In genomic region chr1:86137458-86137857, GRCh38 we compare ENCODE assay signal across 13 cellular contexts.
A peak's percentile ranks its signal among the peaks of the same experiment; 100 is the strongest.
DNase-seq lines count a peak whose midpoint lies in the region; ATAC-seq and TF ChIP-seq lines count a peak whose summit lies in the region.
"Had no signal": no experiment of that assay in that cellular context is flagged by ENCODE, and none has a peak within 500 bp of the region (broad histone marks: within the 10 kb centered on the region; RNA-seq: fewer than 3 reads in every experiment).

No MANE protein-coding gene starts in this region.

- ATAC-seq in HG03108 (IDR thresholded peaks at IDR 0.05; ENCODE audit: unreplicated experiment), result no peak
- ATAC-seq: Panc1; stimulated activated effector memory CD8-positive, alpha-beta T cell treated with anti-CD3 and anti-CD28 coated beads, Interleukin-12 subunit alpha, Interleukin-12 subunit beta, amount 100 ng/mL, for 72 hours had no signal

- H3K4me3 ChIP-seq in choroid plexus epithelial cell (ENCODE audit: low read depth, low read length), result no peak overlapping the region

- no peak for TF ChIP-seq CTCF in choroid plexus epithelial cell (conservative IDR thresholded peaks at IDR 0.05; ENCODE audit: low read depth, low read length)

- intact Hi-C loops in posterior cingulate gyrus (cut with DNase I), result no loop called here

- peak; percentile 75 for DNase-seq in EL
- DNase-seq in NOMO-1 treated with DMSO at 0.1 percent for 48 hours (lab: John Stamatoyannopoulos, UW; ENCODE audit: unreplicated experiment), result peak; percentile 97
- DNase-seq in choroid plexus epithelial cell (ENCODE audit: low read depth), result peak; percentile 63
- DNase-seq in non-pigmented ciliary epithelial cell (ENCODE audit: low read depth), result peak; percentile 79
- DNase-seq in posterior cingulate gyrus, result no peak
- DNase-seq in HuH-7 (ENCODE audit: low spot score), result no peak
- DNase-seq in stimulated activated naive CD4-positive, alpha-beta T cell treated with Interleukin-2 at 50 U/mL for 16 hours (lab: John Stamatoyannopoulos, UW), result no peak
- DNase-seq: anterior cingulate cortex, DMS79, NCI-H2029 treated with DMSO at 0.1 percent for 48 hours had no signal

Comparison
In these comparisons a context has a peak if more than half of its experiments do, and no peak if none do; other contexts are left out.
1. DNase-seq: peak in EL (single experiment), NOMO-1 treated with DMSO at 0.1 percent for 48 hours (single experiment), choroid plexus epithelial cell (single experiment) and non-pigmented ciliary epithelial cell (single experiment); none in posterior cingulate gyrus (0 of 10), HuH-7 (single experiment) and stimulated activated naive CD4-positive, alpha-beta T cell treated with Interleukin-2 at 50 U/mL for 16 hours (single experiment).